In genomic region chr6:38943964-38944363, GRCh38 we compare ENCODE assay signal across 3 cellular contexts.
TF ChIP-seq lines count a peak whose summit lies in the region.

No MANE protein-coding gene starts in this region.

TF ChIP-seq in GM23338, 12 proteins besides CTCF, POLR2A, EP300 and RAD21 (continues in another document):
- TF ChIP-seq, protein P1, sequence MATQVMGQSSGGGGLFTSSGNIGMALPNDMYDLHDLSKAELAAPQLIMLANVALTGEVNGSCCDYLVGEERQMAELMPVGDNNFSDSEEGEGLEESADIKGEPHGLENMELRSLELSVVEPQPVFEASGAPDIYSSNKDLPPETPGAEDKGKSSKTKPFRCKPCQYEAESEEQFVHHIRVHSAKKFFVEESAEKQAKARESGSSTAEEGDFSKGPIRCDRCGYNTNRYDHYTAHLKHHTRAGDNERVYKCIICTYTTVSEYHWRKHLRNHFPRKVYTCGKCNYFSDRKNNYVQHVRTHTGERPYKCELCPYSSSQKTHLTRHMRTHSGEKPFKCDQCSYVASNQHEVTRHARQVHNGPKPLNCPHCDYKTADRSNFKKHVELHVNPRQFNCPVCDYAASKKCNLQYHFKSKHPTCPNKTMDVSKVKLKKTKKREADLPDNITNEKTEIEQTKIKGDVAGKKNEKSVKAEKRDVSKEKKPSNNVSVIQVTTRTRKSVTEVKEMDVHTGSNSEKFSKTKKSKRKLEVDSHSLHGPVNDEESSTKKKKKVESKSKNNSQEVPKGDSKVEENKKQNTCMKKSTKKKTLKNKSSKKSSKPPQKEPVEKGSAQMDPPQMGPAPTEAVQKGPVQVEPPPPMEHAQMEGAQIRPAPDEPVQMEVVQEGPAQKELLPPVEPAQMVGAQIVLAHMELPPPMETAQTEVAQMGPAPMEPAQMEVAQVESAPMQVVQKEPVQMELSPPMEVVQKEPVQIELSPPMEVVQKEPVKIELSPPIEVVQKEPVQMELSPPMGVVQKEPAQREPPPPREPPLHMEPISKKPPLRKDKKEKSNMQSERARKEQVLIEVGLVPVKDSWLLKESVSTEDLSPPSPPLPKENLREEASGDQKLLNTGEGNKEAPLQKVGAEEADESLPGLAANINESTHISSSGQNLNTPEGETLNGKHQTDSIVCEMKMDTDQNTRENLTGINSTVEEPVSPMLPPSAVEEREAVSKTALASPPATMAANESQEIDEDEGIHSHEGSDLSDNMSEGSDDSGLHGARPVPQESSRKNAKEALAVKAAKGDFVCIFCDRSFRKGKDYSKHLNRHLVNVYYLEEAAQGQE (IDR thresholded peaks at IDR 0.05; ENCODE audit: unreplicated experiment): no peak
- TF ChIP-seq CREB1 (CRISPR knock-in tag; IDR thresholded peaks at IDR 0.05; ENCODE audit: low read depth): no peak
- no peak for TF ChIP-seq JUNB (IDR thresholded peaks at IDR 0.05; ENCODE audit: unreplicated experiment)
- no peak for TF ChIP-seq ZNF114 (CRISPR knock-in tag; IDR thresholded peaks at IDR 0.05)
- no peak for TF ChIP-seq POLR2AphosphoS5 (IDR thresholded peaks at IDR 0.05; ENCODE audit: low read depth)
- TF ChIP-seq ETS1 (IDR thresholded peaks at IDR 0.05): no peak
- TF ChIP-seq NANOG (IDR thresholded peaks at IDR 0.05; ENCODE audit: borderline replicate concordance): no peak
- TF ChIP-seq EZH2 (IDR thresholded peaks at IDR 0.05; ENCODE audit: low read depth, unreplicated experiment): no peak
- no peak for TF ChIP-seq STAT1 (IDR thresholded peaks at IDR 0.05; ENCODE audit: unreplicated experiment)
- no peak for TF ChIP-seq ZNF331 (CRISPR knock-in tag; IDR thresholded peaks at IDR 0.05; ENCODE audit: low read depth)

TF ChIP-seq in SK-N-SH, 30 proteins besides CTCF, POLR2A, EP300 and RAD21 (continued from another document):
- TF ChIP-seq, protein P1 (IDR thresholded peaks at IDR 0.05; ENCODE audit: low read depth, low read length): no peak
- TF ChIP-seq EZH2phosphoT487 (IDR thresholded peaks at IDR 0.05; ENCODE audit: borderline replicate concordance, low read depth) (no peak), NRF1 (IDR thresholded peaks at IDR 0.05; ENCODE audit: low read depth, low read length) (no peak), FOSL2 (IDR thresholded peaks at IDR 0.05; ENCODE audit: borderline replicate concordance, low read depth) (no peak)
TF ChIP-seq in SK-N-SH: peak in this region for 0.

TF ChIP-seq in SK-N-SH treated with all-trans-retinoic acid at 6 μM for 48 hours, 23 proteins besides CTCF, POLR2A, EP300 and RAD21 (continued from another document):
- no peak for TF ChIP-seq TSHZ2 (CRISPR knock-in tag; IDR thresholded peaks at IDR 0.05)
- no peak for TF ChIP-seq ZC3H10 (CRISPR knock-in tag; IDR thresholded peaks at IDR 0.05)
- TF ChIP-seq SNAI2 (CRISPR knock-in tag; IDR thresholded peaks at IDR 0.05): no peak
- no peak for TF ChIP-seq ISL1 (CRISPR knock-in tag; IDR thresholded peaks at IDR 0.05)
- no peak for TF ChIP-seq CSDC2 (CRISPR knock-in tag; IDR thresholded peaks at IDR 0.05)
- no peak for TF ChIP-seq PPARA (CRISPR knock-in tag; IDR thresholded peaks at IDR 0.05; ENCODE audit: borderline replicate concordance)
- TF ChIP-seq GLIS3 (CRISPR knock-in tag; IDR thresholded peaks at IDR 0.05): no peak
- TF ChIP-seq ESRRG (CRISPR knock-in tag; IDR thresholded peaks at IDR 0.05): no peak
- no peak for TF ChIP-seq ZFP3 (CRISPR knock-in tag; IDR thresholded peaks at IDR 0.05)
- TF ChIP-seq CREB5 (CRISPR knock-in tag; IDR thresholded peaks at IDR 0.05; ENCODE audit: low read depth): no peak
